In the genomic region with DNA sequence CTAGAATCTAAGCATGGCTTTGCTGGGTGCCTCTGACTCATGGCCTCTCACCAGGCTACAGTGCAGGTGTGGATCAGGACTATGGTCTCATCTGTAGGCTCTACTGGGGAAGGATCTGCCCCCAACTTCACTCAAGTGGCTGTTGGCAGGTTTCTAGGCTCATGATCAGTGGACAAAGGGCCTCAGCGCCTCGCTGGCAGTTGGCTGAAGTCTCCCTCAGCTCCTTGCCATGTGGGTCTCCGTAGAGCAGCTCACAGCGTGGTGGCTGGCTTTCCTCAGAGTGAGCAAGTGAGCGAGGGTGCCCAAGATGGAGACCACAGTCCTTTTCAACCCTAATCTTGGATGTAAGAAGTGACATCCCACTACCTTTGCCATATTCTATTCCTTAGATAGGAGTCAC, we compare ENCODE assay signal across 18 cellular contexts.
DNase-seq lines count a peak whose midpoint lies in the region; ATAC-seq, FAIRE-seq and TF ChIP-seq lines count a peak whose summit lies in the region.
"Had no signal": no experiment of that assay in that cellular context is flagged by ENCODE, and none has a peak within 500 bp of the region (broad histone marks: within the 10 kb centered on the region; RNA-seq: fewer than 3 reads in every experiment).

No MANE protein-coding gene starts in this region.

- no peak overlapping the region for H3K14ac ChIP-seq in H9 (ENCODE audit: insufficient read depth, low read length)

- H3K4me3 ChIP-seq in CD8-positive, alpha-beta T cell (ENCODE audit: low read depth, low read length) = no peak overlapping the region
- H3K4me3 ChIP-seq in BE2C (ENCODE audit: low read depth, low read length) = no peak overlapping the region
- H3K4me3 ChIP-seq: BLaER1 had no signal

- POLR2A ChIA-PET in CD8-positive, alpha-beta T cell (lab: Charles Lee) = no interaction called here

- peaks cover 3% of the 10 kb centered on the region for H3K4me1 Mint-ChIP-seq in CD8-positive, alpha-beta T cell (ENCODE audit: low read depth)
- peaks cover 43 to 46% of the 10 kb centered on the region in 2 experiments for H3K4me1 Mint-ChIP-seq in H9
- H3K4me1 Mint-ChIP-seq: CD14-positive monocyte had no signal

- H3K4me3 Mint-ChIP-seq in CD8-positive, alpha-beta T cell = no peak overlapping the region
- H3K4me3 Mint-ChIP-seq in H9 = no peak overlapping the region
- H3K4me3 Mint-ChIP-seq: CD14-positive monocyte; CD4-positive, alpha-beta T cell had no signal

- H3K9ac ChIP-seq in H9 (ENCODE audit: extremely low read depth, insufficient read length, low read length) = no peak overlapping the region
- H3K9ac ChIP-seq: BLaER1 had no signal

- no peak overlapping the region for H3T11ph ChIP-seq in H9 (ENCODE audit: low read length)

- H2BK15ac ChIP-seq in H9 (ENCODE audit: low read depth, low read length) = no peak overlapping the region

- DNase-seq in CD8-positive, alpha-beta T cell = no peak
- DNase-seq in H9 (no peak), foreskin keratinocyte (no peak), urothelium cell line (ENCODE audit: low spot score) (no peak), BE2C (no peak)
- DNase-seq: Calu3; CD4-positive, alpha-beta T cell; COR-L47; DMS53; DMS79 treated with DMSO at 0.1 percent for 48 hours; GF-D8; GOT3; H7 had no signal

- H2AFZ ChIP-seq in H9 (ENCODE audit: low read length) = no peak overlapping the region

- no CpG with 5 or more reads among the region's 5 CpGs for WGBS in H9 (ENCODE audit: extremely low coverage, insufficient read length, low lambda C conversion rate)

- H4K5ac ChIP-seq in H9 (ENCODE audit: insufficient read length, low read depth, low read length) = no peak overlapping the region

- no peak overlapping the region for H3K27ac ChIP-seq in CD8-positive, alpha-beta T cell (ENCODE audit: low read depth, low read length)
- H3K27ac ChIP-seq in H9 (ENCODE audit: insufficient read length, low read depth, low read length) (no peak overlapping the region), foreskin keratinocyte (no peak overlapping the region)
- H3K27ac ChIP-seq: BLaER1 had no signal

- intact Hi-C loops in CD8-positive, alpha-beta T cell (cut with DNase I, micrococcal nuclease) = no loop called here

- no peak overlapping the region for H2BK120ac ChIP-seq in H9 (ENCODE audit: low read depth, low read length, poor library complexity, severe bottlenecking)

- H3K27me3 ChIP-seq in CD8-positive, alpha-beta T cell (ENCODE audit: insufficient read depth, low read length) = no peaks in the 10 kb centered on the region
- H3K27me3 ChIP-seq in H9 (ENCODE audit: insufficient read depth, low read length) = no peaks in the 10 kb centered on the region
- peaks cover 2% of the 10 kb centered on the region for H3K27me3 ChIP-seq in foreskin keratinocyte
- H3K27me3 ChIP-seq in BE2C = peaks cover 6% of the 10 kb centered on the region
- H3K27me3 ChIP-seq: BLaER1 had no signal

- H3K4me1 ChIP-seq in CD8-positive, alpha-beta T cell (ENCODE audit: insufficient read depth, low read length) = no peaks in the 10 kb centered on the region
- H3K4me1 ChIP-seq in H9 (ENCODE audit: insufficient read depth, low read length) = peaks cover 13% of the 10 kb centered on the region
- H3K4me1 ChIP-seq in foreskin keratinocyte = no peaks in the 10 kb centered on the region
- no peaks in the 10 kb centered on the region for H3K4me1 ChIP-seq in BE2C

- peak overlapping the region; percentile 8 for H2BK12ac ChIP-seq in H9 (ENCODE audit: insufficient read length, low read depth, low read length)

- no peaks in the 10 kb centered on the region for H3K79me2 ChIP-seq in H9 (ENCODE audit: insufficient read depth, low read length)

- H3K79me1 ChIP-seq in H9 (ENCODE audit: insufficient read depth, low read depth, low read length, poor library complexity, severe bottlenecking) = no peaks in the 10 kb centered on the region

- no peak overlapping the region for H2AK5ac ChIP-seq in H9 (ENCODE audit: insufficient read length, low read length)

- no peak for TF ChIP-seq CTCF in CD8-positive, alpha-beta T cell (IDR thresholded peaks at IDR 0.05)
- TF ChIP-seq CTCF in H9 (conservative IDR thresholded peaks at IDR 0.05) (no peak), foreskin keratinocyte (conservative IDR thresholded peaks at IDR 0.05) (no peak), BE2C (IDR thresholded peaks at IDR 0.05; ENCODE audit: low read depth, low read length) (no peak)

- no peak overlapping the region for H4K8ac ChIP-seq in H9 (replicated peaks; ENCODE audit: insufficient read length, low read depth, low read length)

- no peak overlapping the region for H3K56ac ChIP-seq in H9 (ENCODE audit: insufficient read length, low read depth, low read length)

- no peaks in the 10 kb centered on the region for H3K36me3 ChIP-seq in CD8-positive, alpha-beta T cell (ENCODE audit: insufficient read depth, low read length)
- H3K36me3 ChIP-seq in BE2C = no peaks in the 10 kb centered on the region
- H3K36me3 ChIP-seq: BLaER1 had no signal

- no peaks in the 10 kb centered on the region for H3K23me2 ChIP-seq in H9 (ENCODE audit: insufficient read length, low read depth, low read length, poor library complexity, severe bottlenecking)

- H3K27me3 Mint-ChIP-seq in CD8-positive, alpha-beta T cell (ENCODE audit: low read depth) = no peaks in the 10 kb centered on the region
- H3K27me3 Mint-ChIP-seq in H9 (ENCODE audit: low read depth) = no peaks in the 10 kb centered on the region
- H3K27me3 Mint-ChIP-seq: CD4-positive, alpha-beta T cell had no signal

- no peaks in the 10 kb centered on the region for H3K9me3 Mint-ChIP-seq in CD8-positive, alpha-beta T cell
- H3K9me3 Mint-ChIP-seq in H9 = no peaks in the 10 kb centered on the region
- H3K9me3 Mint-ChIP-seq: CD4-positive, alpha-beta T cell had no signal

- H4K91ac ChIP-seq in H9 (ENCODE audit: insufficient read length, low read depth, low read length) = no peak overlapping the region

- no peak overlapping the region for H3K4ac ChIP-seq in H9 (ENCODE audit: low read depth, low read length)

- no peak overlapping the region for H3K18ac ChIP-seq in H9 (ENCODE audit: insufficient read length, low read depth, low read length)

- CTCF ChIA-PET in CD8-positive, alpha-beta T cell (lab: Charles Lee) = no interaction called here

- no peaks in the 10 kb centered on the region for H3K9me3 ChIP-seq in CD8-positive, alpha-beta T cell (ENCODE audit: low read length)
- no peaks in the 10 kb centered on the region for H3K9me3 ChIP-seq in H9 (ENCODE audit: control insufficient read depth, low read depth, low read length)
- no peaks in the 10 kb centered on the region for H3K9me3 ChIP-seq in BE2C
- H3K9me3 ChIP-seq: BLaER1 had no signal

- H3K23ac ChIP-seq in H9 (ENCODE audit: insufficient read length, low read depth, low read length) = no peak overlapping the region

- no peaks in the 10 kb centered on the region for H4K20me1 ChIP-seq in H9 (ENCODE audit: control insufficient read depth, insufficient read depth, insufficient read length)
- H4K20me1 ChIP-seq: BLaER1 had no signal

- H2BK5ac ChIP-seq in H9 (ENCODE audit: insufficient read length, low read length) = no peak overlapping the region

- ATAC-seq in CD8-positive, alpha-beta T cell = no peak
- ATAC-seq in foreskin keratinocyte = peak; percentile 35
- no peak for ATAC-seq in HG02610 (IDR thresholded peaks at IDR 0.05; ENCODE audit: unreplicated experiment)

- no peak overlapping the region for H3K4me2 ChIP-seq in H9 (ENCODE audit: insufficient read depth, insufficient read length, low read length)
- H3K4me2 ChIP-seq: BLaER1 had no signal

- FAIRE-seq in urothelium cell line (lab: Jason Lieb, UNC) = peak; percentile 9
- FAIRE-seq: GM12891, GM18507 had no signal

- no peak overlapping the region for H2BK20ac ChIP-seq in H9 (ENCODE audit: low read depth, low read length, poor library complexity, severe bottlenecking)

- H3K36me3 Mint-ChIP-seq in CD8-positive, alpha-beta T cell = no peaks in the 10 kb centered on the region
- peaks cover 0 to 29% (median 20%) of the 10 kb centered on the region in 3 experiments; a peak in 4 of 7 replicates for H3K36me3 Mint-ChIP-seq in H9 (ENCODE audit: insufficient read depth in 1 of 3, low read depth in 3 of 3)
- H3K36me3 Mint-ChIP-seq: CD14-positive monocyte had no signal

- peak overlapping the region; percentile 39 for H3K27ac Mint-ChIP-seq in CD8-positive, alpha-beta T cell
- peak overlapping the region in 1 of 3 experiments; percentile 75; a peak in 1 of 7 replicates for H3K27ac Mint-ChIP-seq in H9
- H3K27ac Mint-ChIP-seq: CD14-positive monocyte; CD4-positive, alpha-beta T cell had no signal
